11 cellular contexts compared by ENCODE assay signal in the genomic region with DNA sequence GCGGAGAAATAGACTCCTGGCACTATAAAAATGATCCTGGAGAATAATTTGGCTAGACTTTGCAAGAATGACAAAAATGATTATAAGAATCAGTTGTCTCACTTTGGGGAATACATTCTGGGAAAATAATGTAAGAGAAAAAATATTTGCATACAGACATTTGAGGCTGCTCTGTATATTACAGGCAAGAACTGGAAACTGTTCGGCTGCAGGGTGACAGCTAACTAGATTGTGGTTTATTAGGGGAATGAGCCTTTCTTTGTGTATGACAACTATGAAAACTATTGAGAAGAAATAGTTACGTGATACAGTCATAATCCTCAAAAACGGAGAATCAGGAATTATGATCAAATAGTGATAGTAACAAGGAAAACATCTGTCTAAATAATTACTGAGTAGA. TPM values are rescaled to one million over a fixed set of nuclear protein-coding genes. Genes with fewer than 3 reads are reported as not detected.
A peak's percentile ranks its signal among the peaks of the same experiment; 100 is the strongest.
DNase-seq lines count a peak whose midpoint lies in the region; ATAC-seq and TF ChIP-seq lines count a peak whose summit lies in the region.
"Had no signal": no experiment of that assay in that cellular context is flagged by ENCODE, and none has a peak within 500 bp of the region (broad histone marks: within the 10 kb centered on the region; RNA-seq: fewer than 3 reads in every experiment).

No MANE protein-coding gene starts in this region.

- H3K9me3 Mint-ChIP-seq in activated CD8-positive, alpha-beta T cell treated with anti-CD3 and anti-CD28 coated beads, Interleukin-2, amount 10 ng/mL, durations not matched to agents 7 days and 5 days (ENCODE audit: insufficient read depth), result no peaks in the 10 kb centered on the region

- peaks cover 34% of the 10 kb centered on the region for H3K36me3 Mint-ChIP-seq in activated CD8-positive, alpha-beta T cell treated with anti-CD3 and anti-CD28 coated beads, Interleukin-2, amount 10 ng/mL, durations not matched to agents 7 days and 5 days (ENCODE audit: low read depth)

- H3K27ac Mint-ChIP-seq in activated CD8-positive, alpha-beta T cell treated with anti-CD3 and anti-CD28 coated beads, Interleukin-2, amount 10 ng/mL, durations not matched to agents 7 days and 5 days, result no peak overlapping the region

- TF ChIP-seq CTCF in GM20000 (IDR thresholded peaks at IDR 0.05; ENCODE audit: extremely low read depth, missing control alignments) (no peak), fibroblast of mammary gland (conservative IDR thresholded peaks at IDR 0.05; ENCODE audit: control insufficient read depth, insufficient read depth, low read depth, low read length) (no peak)

- no peaks in the 10 kb centered on the region for H3K27me3 Mint-ChIP-seq in activated CD8-positive, alpha-beta T cell treated with anti-CD3 and anti-CD28 coated beads, Interleukin-2, amount 10 ng/mL, durations not matched to agents 7 days and 5 days (ENCODE audit: low read depth)

- CTCF ChIA-PET in activated CD8-positive, alpha-beta T cell treated with anti-CD3 and anti-CD28 coated beads, Interleukin-2, amount 10 ng/mL, durations not matched to agents 7 days and 5 days (lab: Charles Lee), result interaction anchor here (1.7 kb wide), 1 partner anchor 99 kb away, joined by 4 read pairs; no protein-coding TSS in a partner anchor

- POLR2A ChIA-PET in activated CD8-positive, alpha-beta T cell treated with anti-CD3 and anti-CD28 coated beads, Interleukin-2, amount 10 ng/mL, durations not matched to agents 7 days and 5 days (lab: Charles Lee), result no interaction called here

- H3K4me3 ChIP-seq in fibroblast of mammary gland (ENCODE audit: control insufficient read depth, low read depth, low read length), result no peak overlapping the region
- H3K4me3 ChIP-seq: adrenal gland, GM12878 had no signal

- DNase-seq in GM20000 (ENCODE audit: low spot score) (peak; percentile 4), fibroblast of mammary gland (ENCODE audit: low read depth) (peak; percentile 84), stromal cell of bone marrow (ENCODE audit: low read depth) (peak; percentile 53), DMS53 (lab: John Stamatoyannopoulos, UW) (no peak)
- no peak for DNase-seq in activated CD8-positive, alpha-beta T cell treated with anti-CD3 and anti-CD28 coated beads, Interleukin-2, amount 10 ng/mL, durations not matched to agents 7 days and 5 days
- no peak for DNase-seq in activated CD4-positive, alpha-beta T cell treated with anti-CD3 and anti-CD28 coated beads for 4 hours
- DNase-seq: GOT3, NCI-H510A had no signal

- ATAC-seq in SK-N-SH treated with all-trans-retinoic acid at 6 μM for 48 hours, result peak; percentile 93
- ATAC-seq in activated CD8-positive, alpha-beta T cell treated with anti-CD3 and anti-CD28 coated beads, Interleukin-2, amount 10 ng/mL, durations not matched to agents 7 days and 5 days, result no peak

- peaks cover 19% of the 10 kb centered on the region for H3K4me1 Mint-ChIP-seq in activated CD8-positive, alpha-beta T cell treated with anti-CD3 and anti-CD28 coated beads, Interleukin-2, amount 10 ng/mL, durations not matched to agents 7 days and 5 days (ENCODE audit: low read depth)

- H3K4me3 Mint-ChIP-seq in activated CD8-positive, alpha-beta T cell treated with anti-CD3 and anti-CD28 coated beads, Interleukin-2, amount 10 ng/mL, durations not matched to agents 7 days and 5 days, result no peak overlapping the region

TF ChIP-seq in SK-N-SH treated with all-trans-retinoic acid at 6 μM for 48 hours, 23 proteins besides CTCF, POLR2A, EP300 and RAD21:
- TF ChIP-seq, protein P1, sequence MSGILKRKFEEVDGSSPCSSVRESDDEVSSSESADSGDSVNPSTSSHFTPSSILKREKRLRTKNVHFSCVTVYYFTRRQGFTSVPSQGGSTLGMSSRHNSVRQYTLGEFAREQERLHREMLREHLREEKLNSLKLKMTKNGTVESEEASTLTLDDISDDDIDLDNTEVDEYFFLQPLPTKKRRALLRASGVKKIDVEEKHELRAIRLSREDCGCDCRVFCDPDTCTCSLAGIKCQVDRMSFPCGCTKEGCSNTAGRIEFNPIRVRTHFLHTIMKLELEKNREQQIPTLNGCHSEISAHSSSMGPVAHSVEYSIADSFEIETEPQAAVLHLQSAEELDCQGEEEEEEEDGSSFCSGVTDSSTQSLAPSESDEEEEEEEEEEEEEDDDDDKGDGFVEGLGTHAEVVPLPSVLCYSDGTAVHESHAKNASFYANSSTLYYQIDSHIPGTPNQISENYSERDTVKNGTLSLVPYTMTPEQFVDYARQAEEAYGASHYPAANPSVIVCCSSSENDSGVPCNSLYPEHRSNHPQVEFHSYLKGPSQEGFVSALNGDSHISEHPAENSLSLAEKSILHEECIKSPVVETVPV (CRISPR knock-in tag; IDR thresholded peaks at IDR 0.05), result no peak
- no peak for TF ChIP-seq CSDC2 (CRISPR knock-in tag; IDR thresholded peaks at IDR 0.05)
- TF ChIP-seq, protein P2, sequence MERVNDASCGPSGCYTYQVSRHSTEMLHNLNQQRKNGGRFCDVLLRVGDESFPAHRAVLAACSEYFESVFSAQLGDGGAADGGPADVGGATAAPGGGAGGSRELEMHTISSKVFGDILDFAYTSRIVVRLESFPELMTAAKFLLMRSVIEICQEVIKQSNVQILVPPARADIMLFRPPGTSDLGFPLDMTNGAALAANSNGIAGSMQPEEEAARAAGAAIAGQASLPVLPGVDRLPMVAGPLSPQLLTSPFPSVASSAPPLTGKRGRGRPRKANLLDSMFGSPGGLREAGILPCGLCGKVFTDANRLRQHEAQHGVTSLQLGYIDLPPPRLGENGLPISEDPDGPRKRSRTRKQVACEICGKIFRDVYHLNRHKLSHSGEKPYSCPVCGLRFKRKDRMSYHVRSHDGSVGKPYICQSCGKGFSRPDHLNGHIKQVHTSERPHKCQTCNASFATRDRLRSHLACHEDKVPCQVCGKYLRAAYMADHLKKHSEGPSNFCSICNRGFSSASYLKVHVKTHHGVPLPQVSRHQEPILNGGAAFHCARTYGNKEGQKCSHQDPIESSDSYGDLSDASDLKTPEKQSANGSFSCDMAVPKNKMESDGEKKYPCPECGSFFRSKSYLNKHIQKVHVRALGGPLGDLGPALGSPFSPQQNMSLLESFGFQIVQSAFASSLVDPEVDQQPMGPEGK (CRISPR knock-in tag; IDR thresholded peaks at IDR 0.05; ENCODE audit: borderline replicate concordance), result no peak
- TF ChIP-seq, protein P3, sequence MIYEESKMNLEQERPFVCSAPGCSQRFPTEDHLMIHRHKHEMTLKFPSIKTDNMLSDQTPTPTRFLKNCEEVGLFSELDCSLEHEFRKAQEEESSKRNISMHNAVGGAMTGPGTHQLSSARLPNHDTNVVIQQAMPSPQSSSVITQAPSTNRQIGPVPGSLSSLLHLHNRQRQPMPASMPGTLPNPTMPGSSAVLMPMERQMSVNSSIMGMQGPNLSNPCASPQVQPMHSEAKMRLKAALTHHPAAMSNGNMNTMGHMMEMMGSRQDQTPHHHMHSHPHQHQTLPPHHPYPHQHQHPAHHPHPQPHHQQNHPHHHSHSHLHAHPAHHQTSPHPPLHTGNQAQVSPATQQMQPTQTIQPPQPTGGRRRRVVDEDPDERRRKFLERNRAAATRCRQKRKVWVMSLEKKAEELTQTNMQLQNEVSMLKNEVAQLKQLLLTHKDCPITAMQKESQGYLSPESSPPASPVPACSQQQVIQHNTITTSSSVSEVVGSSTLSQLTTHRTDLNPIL (CRISPR knock-in tag; IDR thresholded peaks at IDR 0.05; ENCODE audit: low read depth), result peak; percentile 84; the same call in 1 of the 2 replicates
- TF ChIP-seq, protein P4, sequence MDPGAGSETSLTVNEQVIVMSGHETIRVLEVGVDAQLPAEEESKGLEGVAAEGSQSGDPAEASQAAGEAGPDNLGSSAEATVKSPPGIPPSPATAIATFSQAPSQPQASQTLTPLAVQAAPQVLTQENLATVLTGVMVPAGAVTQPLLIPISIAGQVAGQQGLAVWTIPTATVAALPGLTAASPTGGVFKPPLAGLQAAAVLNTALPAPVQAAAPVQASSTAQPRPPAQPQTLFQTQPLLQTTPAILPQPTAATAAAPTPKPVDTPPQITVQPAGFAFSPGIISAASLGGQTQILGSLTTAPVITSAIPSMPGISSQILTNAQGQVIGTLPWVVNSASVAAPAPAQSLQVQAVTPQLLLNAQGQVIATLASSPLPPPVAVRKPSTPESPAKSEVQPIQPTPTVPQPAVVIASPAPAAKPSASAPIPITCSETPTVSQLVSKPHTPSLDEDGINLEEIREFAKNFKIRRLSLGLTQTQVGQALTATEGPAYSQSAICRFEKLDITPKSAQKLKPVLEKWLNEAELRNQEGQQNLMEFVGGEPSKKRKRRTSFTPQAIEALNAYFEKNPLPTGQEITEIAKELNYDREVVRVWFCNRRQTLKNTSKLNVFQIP (CRISPR knock-in tag; IDR thresholded peaks at IDR 0.05; ENCODE audit: borderline replicate concordance, low read depth), result no peak
- TF ChIP-seq ESRRG (CRISPR knock-in tag; IDR thresholded peaks at IDR 0.05), result no peak
- no peak for TF ChIP-seq ZNF565 (CRISPR knock-in tag; conservative IDR thresholded peaks at IDR 0.05; ENCODE audit: low read depth)
- no peak for TF ChIP-seq ZNF8 (CRISPR knock-in tag; IDR thresholded peaks at IDR 0.05)
- TF ChIP-seq SNAI2 (CRISPR knock-in tag; IDR thresholded peaks at IDR 0.05), result no peak
- TF ChIP-seq TCF4 (CRISPR knock-in tag; IDR thresholded peaks at IDR 0.05; ENCODE audit: borderline replicate concordance), result no peak
- TF ChIP-seq ZC3H10 (CRISPR knock-in tag; IDR thresholded peaks at IDR 0.05), result no peak
- no peak for TF ChIP-seq GLIS3 (CRISPR knock-in tag; IDR thresholded peaks at IDR 0.05)
- TF ChIP-seq ISL1 (CRISPR knock-in tag; IDR thresholded peaks at IDR 0.05), result peak; percentile 73
- TF ChIP-seq ZFP30 (CRISPR knock-in tag; IDR thresholded peaks at IDR 0.05), result no peak
- no peak for TF ChIP-seq RARB (CRISPR knock-in tag; IDR thresholded peaks at IDR 0.05)
- TF ChIP-seq BACH2 (CRISPR knock-in tag; IDR thresholded peaks at IDR 0.05; ENCODE audit: borderline replicate concordance), result no peak
- TF ChIP-seq ZNF70 (CRISPR knock-in tag; IDR thresholded peaks at IDR 0.05), result no peak
- TF ChIP-seq PPARA (CRISPR knock-in tag; IDR thresholded peaks at IDR 0.05; ENCODE audit: borderline replicate concordance), result no peak

RNA-seq across cellular contexts. Expression of a gene that starts 8.6 kb away (rescaled TPM):
- 10 to 100 TPM; 66.8 to 67.9 TPM for total RNA-seq in activated CD8-positive, alpha-beta T cell treated with anti-CD3 and anti-CD28 coated beads, Interleukin-2, amount 10 ng/mL, durations not matched to agents 7 days and 5 days

RNA-seq across cellular contexts. Expression of a gene that starts 33.0 kb away (rescaled TPM):
- total RNA-seq in activated CD8-positive, alpha-beta T cell treated with anti-CD3 and anti-CD28 coated beads, Interleukin-2, amount 10 ng/mL, durations not matched to agents 7 days and 5 days, result under 1 TPM; 0.47 to 0.58 TPM

Comparison
In these comparisons a context has a peak if more than half of its experiments do, and no peak if none do; other contexts are left out.
1. DNase-seq: peak in GM20000 (single experiment), fibroblast of mammary gland (single experiment) and stromal cell of bone marrow (single experiment); none in activated CD8-positive, alpha-beta T cell treated with anti-CD3 and anti-CD28 coated beads, Interleukin-2, amount 10 ng/mL, durations not matched to agents 7 days and 5 days (single experiment), activated CD4-positive, alpha-beta T cell treated with anti-CD3 and anti-CD28 coated beads for 4 hours (0 of 2) and DMS53 (single experiment).